Comparison of ENCODE assay signal across 9 cellular contexts in the genomic region with DNA sequence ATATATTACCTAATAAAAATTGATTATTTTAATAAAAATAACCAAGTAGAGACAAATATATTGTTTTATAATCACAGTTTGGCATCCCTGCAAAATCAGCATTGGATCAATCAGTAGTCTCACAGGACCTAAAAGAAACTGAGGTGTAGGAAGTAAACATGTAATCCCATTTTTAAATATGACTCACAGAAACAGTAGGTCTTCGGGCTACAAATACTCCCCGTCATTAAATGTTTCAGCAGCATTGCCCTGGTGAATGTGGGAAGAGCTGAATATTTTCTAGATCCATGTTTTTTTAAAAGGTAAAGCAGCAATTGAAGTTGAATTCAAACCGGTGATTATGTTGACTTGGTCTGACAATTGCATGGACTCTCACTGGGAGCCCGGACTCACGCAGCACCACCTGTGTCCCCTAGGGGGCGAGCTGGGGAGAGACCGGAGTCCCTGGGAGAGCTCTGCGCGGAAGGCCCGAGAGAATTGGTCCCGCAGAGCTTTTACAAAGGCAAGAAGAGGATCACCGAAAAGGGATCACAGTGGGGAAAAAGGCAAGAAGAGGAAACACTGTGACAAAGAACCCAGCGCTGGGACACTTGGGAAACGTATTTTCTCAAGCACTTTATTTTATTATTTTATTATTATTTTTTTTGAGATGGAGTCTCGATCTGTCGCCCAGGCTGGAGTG. TPM values are rescaled to one million over a fixed set of nuclear protein-coding genes. Genes with fewer than 3 reads are reported as not detected.
A peak's percentile ranks its signal among the peaks of the same experiment; 100 is the strongest.
DNase-seq lines count a peak whose midpoint lies in the region; ATAC-seq, FAIRE-seq and TF ChIP-seq lines count a peak whose summit lies in the region.
"Had no signal": no experiment of that assay in that cellular context is flagged by ENCODE, and none has a peak within 500 bp of the region (broad histone marks: within the 10 kb centered on the region; RNA-seq: fewer than 3 reads in every experiment).

No MANE protein-coding gene starts in this region.

- H3K4me3 Mint-ChIP-seq in GM23338: no peak overlapping the region

- H3K27ac ChIP-seq in DOHH2 (ENCODE audit: low read depth, low read length): no peak overlapping the region
- H3K27ac ChIP-seq in GM23338 (ENCODE audit: low read depth): no peak overlapping the region
- no peak overlapping the region for H3K27ac ChIP-seq in brain microvascular endothelial cell

- H3K27me3 ChIP-seq in DOHH2 (ENCODE audit: control insufficient read depth, low read length) (no peaks in the 10 kb centered on the region), GM23338 (ENCODE audit: insufficient read depth) (peaks cover 15% of the 10 kb centered on the region), brain microvascular endothelial cell (replicated peaks) (no peaks in the 10 kb centered on the region)

- in situ Hi-C loops in brain microvascular endothelial cell (cut with HindIII; ENCODE audit: low pct_ligation_motif_present, low sequenced_read_pairs): no loop called here

- H3K4me3 ChIP-seq in DOHH2 (ENCODE audit: low read length): peak overlapping the region; percentile 37
- no peak overlapping the region for H3K4me3 ChIP-seq in GM23338
- H3K4me3 ChIP-seq in WI38 (ENCODE audit: low read depth, low read length): no peak overlapping the region
- H3K4me3 ChIP-seq in brain microvascular endothelial cell (ENCODE audit: low read depth, low read length): no peak overlapping the region

- ATAC-seq in GM23338 (peak; percentile 96), HG03025 (IDR thresholded peaks at IDR 0.05; ENCODE audit: low FRiP score, unreplicated experiment) (no peak)

- H3K27me3 Mint-ChIP-seq in GM23338 (ENCODE audit: insufficient read depth, low read depth, poor library complexity): peaks cover 15% of the 10 kb centered on the region

- H3K36me3 ChIP-seq in DOHH2 (ENCODE audit: control insufficient read depth, low read length) (no peaks in the 10 kb centered on the region), GM23338 (ENCODE audit: insufficient read depth) (no peaks in the 10 kb centered on the region), brain microvascular endothelial cell (replicated peaks) (no peaks in the 10 kb centered on the region)

- peaks cover 32% of the 10 kb centered on the region for H3K4me1 Mint-ChIP-seq in GM23338

- DNase-seq in GM23338 (ENCODE audit: low spot score): peak; percentile 93
- DNase-seq in NCI-H1436 (lab: John Stamatoyannopoulos, UW): peak; percentile 64
- DNase-seq in brain microvascular endothelial cell: peak; percentile 75
- peak; percentile 78 to 86 (median 81) for DNase-seq in stimulated activated CD4-positive, alpha-beta T cell treated with anti-CD3 and anti-CD28 coated beads, Interleukin-1b, Interleukin-23, amount 100 ng/mL, for 24 hours (ENCODE audit: low read depth in 4 of 4, low spot score in 1 of 4)

- H4K20me1 ChIP-seq in DOHH2 (ENCODE audit: control insufficient read depth, insufficient read depth, low read depth, low read length): no peaks in the 10 kb centered on the region
- no peaks in the 10 kb centered on the region for H4K20me1 ChIP-seq in GM23338 (replicated peaks; ENCODE audit: insufficient read depth)

- H3K4me2 ChIP-seq in DOHH2 (ENCODE audit: low read length) (peak overlapping the region; percentile 55), GM23338 (no peak overlapping the region)

- no peak overlapping the region for H2AFZ ChIP-seq in GM23338

- H3F3A ChIP-seq in DOHH2 (ENCODE audit: control insufficient read depth, insufficient read depth) (no peaks in the 10 kb centered on the region), GM23338 (replicated peaks; ENCODE audit: low read depth) (0 out of 2 replicates have a peak, but pooled peaks cover 5% of the 10 kb centered on the region)

- no peaks in the 10 kb centered on the region for H3K9me3 Mint-ChIP-seq in GM23338

- H3K79me2 ChIP-seq in DOHH2 (ENCODE audit: control insufficient read depth, low read length) (no peaks in the 10 kb centered on the region), GM23338 (replicated peaks; ENCODE audit: insufficient read depth) (no peaks in the 10 kb centered on the region)

- TF ChIP-seq CTCF in DOHH2 (IDR thresholded peaks at IDR 0.05; ENCODE audit: low read depth, low read length, poor library complexity, severe bottlenecking): peak; percentile 93
- TF ChIP-seq CTCF in GM23338 (conservative IDR thresholded peaks at IDR 0.05; ENCODE audit: low read depth in 2 of 2): peak; percentile 88 to 90
- TF ChIP-seq CTCF in WI38 (IDR thresholded peaks at IDR 0.05; ENCODE audit: low read depth, low read length): peak; percentile 93
- TF ChIP-seq CTCF in brain microvascular endothelial cell (IDR thresholded peaks at IDR 0.05; ENCODE audit: low read depth, low read length, missing control alignments): peak; percentile 98

- no peaks in the 10 kb centered on the region for H3K9me3 ChIP-seq in DOHH2 (ENCODE audit: control insufficient read depth, insufficient read depth, low read length)

- FAIRE-seq in islet of Langerhans (lab: Jason Lieb, UNC): peak; percentile 77
- FAIRE-seq: frontal cortex had no signal

- no peak overlapping the region for H3K27ac Mint-ChIP-seq in GM23338

- H3K4me1 ChIP-seq in DOHH2 (ENCODE audit: control insufficient read depth, low read length): peaks cover 31% of the 10 kb centered on the region
- peaks cover 11% of the 10 kb centered on the region for H3K4me1 ChIP-seq in GM23338 (ENCODE audit: insufficient read depth)

- H3K36me3 Mint-ChIP-seq in GM23338 (ENCODE audit: low read depth): no peaks in the 10 kb centered on the region

- H3K9me2 ChIP-seq in DOHH2 (replicated peaks; ENCODE audit: control insufficient read depth, low read length) (no peaks in the 10 kb centered on the region), GM23338 (ENCODE audit: insufficient read depth) (no peaks in the 10 kb centered on the region)

TF ChIP-seq in GM23338, 12 proteins besides CTCF, POLR2A, EP300 and RAD21:
- TF ChIP-seq NANOG (IDR thresholded peaks at IDR 0.05; ENCODE audit: borderline replicate concordance): no peak
- no peak for TF ChIP-seq JUNB (IDR thresholded peaks at IDR 0.05; ENCODE audit: unreplicated experiment)
- TF ChIP-seq EZH2 (IDR thresholded peaks at IDR 0.05; ENCODE audit: low read depth, unreplicated experiment): no peak
- TF ChIP-seq STAT1 (IDR thresholded peaks at IDR 0.05; ENCODE audit: unreplicated experiment): no peak

RNA-seq across cellular contexts. Expression of gene USP3, which starts 17.2 kb away (rescaled TPM):
- total RNA-seq in GM23338 (2014; rRNA removed; shearing (Covaris generic)): 9.7 and 22.5 TPM in 2 replicates
- polyA plus RNA-seq in GM23338 (2016; fragmentation: Nextera tagmentation; extraction: Ambion mirVana): 7.6 and 9.9 TPM in 2 replicates
